12 cellular contexts compared by ENCODE assay signal in the genomic region with DNA sequence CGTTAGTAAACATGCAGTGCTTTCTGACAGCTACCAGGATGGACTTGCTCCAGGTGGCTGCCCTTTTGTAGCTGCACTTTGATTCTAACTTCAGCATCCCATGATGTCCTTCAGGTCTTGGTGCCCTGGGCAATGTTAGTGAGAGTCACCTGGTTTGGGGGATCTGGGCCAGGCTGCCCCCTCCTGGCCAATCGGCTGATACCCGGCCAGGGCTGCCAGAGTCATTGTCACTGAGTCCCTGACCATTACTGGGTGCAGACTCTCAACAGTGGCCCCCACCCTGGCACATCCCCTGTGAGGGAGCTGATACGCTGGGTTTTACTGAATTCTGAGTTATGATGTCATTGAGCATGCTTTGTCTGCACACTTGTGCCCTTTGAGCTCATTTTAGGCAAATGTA. TPM values are rescaled to one million over a fixed set of nuclear protein-coding genes. Genes with fewer than 3 reads are reported as not detected.
DNase-seq lines count a peak whose midpoint lies in the region; ATAC-seq, FAIRE-seq and TF ChIP-seq lines count a peak whose summit lies in the region.
"Not testable (repeated sequence)": the region's sequence is repeated elsewhere in the genome, so short reads cannot be mapped to it uniquely, and the experiment has no call there.
"Had no signal": no experiment of that assay in that cellular context is flagged by ENCODE, and none has a peak within 500 bp of the region (broad histone marks: within the 10 kb centered on the region; RNA-seq: fewer than 3 reads in every experiment).

No MANE protein-coding gene starts in this region.

- not testable (repeated sequence) for H3K36me3 ChIP-seq in HCT116 (ENCODE audit: control insufficient read depth in 1 of 2, insufficient read depth in 2 of 2, low read length in 2 of 2); GM12878 (ENCODE audit: control insufficient read depth in 2 of 2, insufficient read depth in 2 of 2, low read length in 1 of 2); endothelial cell of umbilical vein (ENCODE audit: control insufficient read depth in 2 of 2, extremely low read depth in 1 of 2, insufficient read depth in 2 of 2, low read length in 2 of 2)

- ATAC-seq in A549, result peak; percentile 51 to 63; a peak in 4 of 6 replicates
- peak; percentile 75 for ATAC-seq in HCT116
- ATAC-seq in activated CD8-positive, alpha-beta memory T cell treated with anti-CD3 and anti-CD28 coated beads, Interleukin-2, amount 10 ng/mL, durations not matched to agents 7 days and 5 days, result peak; percentile 60
- peak; percentile 79 for ATAC-seq in GM12878
- peak; percentile 63 for ATAC-seq in left lobe of liver
- ATAC-seq in memory B cell (ENCODE audit: low read depth), result peak; percentile 39
- ATAC-seq in stimulated activated effector memory CD8-positive, alpha-beta T cell treated with anti-CD3 and anti-CD28 coated beads, Interleukin-12 subunit alpha, Interleukin-12 subunit beta, amount 100 ng/mL, for 72 hours, result peak; percentile 58

- not testable (repeated sequence) for H4K20me1 ChIP-seq in HCT116 (ENCODE audit: insufficient read depth); GM12878 (ENCODE audit: control insufficient read depth, insufficient read depth); endothelial cell of umbilical vein (replicated peaks; ENCODE audit: control insufficient read depth, extremely low read depth, insufficient read depth, low read length)

- H3K4me1 ChIP-seq in A549; HCT116 (ENCODE audit: control insufficient read depth in 1 of 2, insufficient read depth in 2 of 2, low read length in 2 of 2); GM12878 (ENCODE audit: control insufficient read depth, insufficient read depth, low read length); endothelial cell of umbilical vein (ENCODE audit: control insufficient read depth, extremely low read depth, insufficient read depth, low read length): not testable (repeated sequence)

- dilution Hi-C loops in endothelial cell of umbilical vein (cut with MboI; ENCODE audit: extremely low pct_ligation_motif_present, low sequenced_read_pairs), result not testable (repeated sequence)

- in situ Hi-C loops in GM12878 (cut with MboI), result not testable (repeated sequence)

- not testable (repeated sequence) for H3K9me2 ChIP-seq in HCT116 (ENCODE audit: insufficient read depth)

- POLR2A ChIA-PET in A549 (lab: Yijun Ruan, JAX); HCT116 (lab: Charles Lee); GM12878 (lab: Charles Lee); endothelial cell of umbilical vein (lab: Charles Lee): not testable (repeated sequence)

- CTCF ChIA-PET in A549 (lab: Yijun Ruan, JAX); HCT116 (lab: Charles Lee); activated CD8-positive, alpha-beta memory T cell treated with anti-CD3 and anti-CD28 coated beads, Interleukin-2, amount 10 ng/mL, durations not matched to agents 7 days and 5 days (lab: Charles Lee); GM12878 (lab: Yijun Ruan, JAX); endothelial cell of umbilical vein (lab: Charles Lee): not testable (repeated sequence)

- RAD21 ChIA-PET in HCT116 (lab: Charles Lee; ENCODE audit: low non-redundant PET in 1 of 2, low total read pairs in 2 of 2, uncharacterized antibody in 2 of 2, unreplicated experiment in 2 of 2); GM12878 (lab: Charles Lee; ENCODE audit: unreplicated experiment): not testable (repeated sequence)

- TF ChIP-seq CTCF in A549 (IDR thresholded peaks at IDR 0.05); HCT116 (IDR thresholded peaks at IDR 0.05 in 2 of 3, conservative IDR thresholded peaks at IDR 0.05 in 1 of 3; ENCODE audit: borderline replicate concordance in 1 of 3, insufficient read depth in 1 of 3, low read depth in 2 of 3, low read length in 2 of 3); GM12878 (IDR thresholded peaks at IDR 0.05 in 2 of 3, conservative IDR thresholded peaks at IDR 0.05 in 1 of 3; ENCODE audit: control insufficient read depth in 2 of 3, extremely low read depth in 1 of 3, insufficient read depth in 1 of 3, low read depth in 3 of 3, low read length in 3 of 3); endothelial cell of umbilical vein (IDR thresholded peaks at IDR 0.05; ENCODE audit: extremely low read depth in 1 of 2, insufficient read depth in 1 of 2, low read depth in 1 of 2, low read length in 2 of 2): not testable (repeated sequence)

- intact Hi-C loops in HCT116 (cut with micrococcal nuclease); GM12878 (cut with micrococcal nuclease; ENCODE audit: unreplicated experiment); endothelial cell of umbilical vein (cut with micrococcal nuclease): not testable (repeated sequence)

- H3K4me1 Mint-ChIP-seq in activated CD8-positive, alpha-beta memory T cell treated with anti-CD3 and anti-CD28 coated beads, Interleukin-2, amount 10 ng/mL, durations not matched to agents 7 days and 5 days; memory B cell; stimulated activated effector memory CD8-positive, alpha-beta T cell treated with anti-CD3 and anti-CD28 coated beads, Interleukin-12 subunit alpha, Interleukin-12 subunit beta, amount 100 ng/mL, for 72 hours: not testable (repeated sequence)

- H3K9ac ChIP-seq in HCT116 (ENCODE audit: low read length); GM12878 (ENCODE audit: control insufficient read depth, insufficient read depth, low read length); endothelial cell of umbilical vein (replicated peaks; ENCODE audit: extremely low read depth, insufficient read depth, low read length): not testable (repeated sequence)

- not testable (repeated sequence) for H3K4me2 ChIP-seq in A549; HCT116 (ENCODE audit: low read length); GM12878 (ENCODE audit: control insufficient read depth, insufficient read depth); endothelial cell of umbilical vein (ENCODE audit: insufficient read depth, low read length)

- H3K27ac Mint-ChIP-seq in activated CD8-positive, alpha-beta memory T cell treated with anti-CD3 and anti-CD28 coated beads, Interleukin-2, amount 10 ng/mL, durations not matched to agents 7 days and 5 days; memory B cell; stimulated activated effector memory CD8-positive, alpha-beta T cell treated with anti-CD3 and anti-CD28 coated beads, Interleukin-12 subunit alpha, Interleukin-12 subunit beta, amount 100 ng/mL, for 72 hours: not testable (repeated sequence)

- not testable (repeated sequence) for BruUV-seq in HCT116 (replicated peaks; lab: Mats Ljungman, UMichigan); endothelial cell of umbilical vein (replicated peaks; lab: Mats Ljungman, UMichigan)
- BruUV-seq in GM12878 (replicated peaks; lab: Mats Ljungman, UMichigan), result TSS peak; percentile 36

- not testable (repeated sequence) for DNase-seq in A549 (ENCODE audit: low read depth in 1 of 2, low spot score in 1 of 2); HCT116 (ENCODE audit: low read depth, low spot score); activated CD8-positive, alpha-beta memory T cell treated with anti-CD3 and anti-CD28 coated beads, Interleukin-2, amount 10 ng/mL, durations not matched to agents 7 days and 5 days; GM12878 (ENCODE audit: low read depth, low spot score); endothelial cell of umbilical vein (ENCODE audit: low read depth, low spot score); left lobe of liver (ENCODE audit: low spot score); memory B cell (ENCODE audit: low spot score in 2 of 2); stimulated activated effector memory CD8-positive, alpha-beta T cell treated with anti-CD3 and anti-CD28 coated beads, Interleukin-12 subunit alpha, Interleukin-12 subunit beta, amount 100 ng/mL, for 72 hours (ENCODE audit: low spot score in 2 of 2)

- H3K79me2 ChIP-seq in HCT116 (ENCODE audit: insufficient read depth, low read length); GM12878 (ENCODE audit: control insufficient read depth, insufficient read depth, low read length); endothelial cell of umbilical vein (ENCODE audit: control insufficient read depth, insufficient read depth, low read length): not testable (repeated sequence)

- not testable (repeated sequence) for TF ChIP-seq RAD21 in A549 (conservative IDR thresholded peaks at IDR 0.05 in 1 of 2, IDR thresholded peaks at IDR 0.05 in 1 of 2); HCT116 (IDR thresholded peaks at IDR 0.05; ENCODE audit: low read depth); GM12878 (IDR thresholded peaks at IDR 0.05; ENCODE audit: insufficient read depth, low read depth, low read length)

- H3K36me3 Mint-ChIP-seq in activated CD8-positive, alpha-beta memory T cell treated with anti-CD3 and anti-CD28 coated beads, Interleukin-2, amount 10 ng/mL, durations not matched to agents 7 days and 5 days; memory B cell: not testable (repeated sequence)
- peaks cover 27% of the 10 kb centered on the region for H3K36me3 Mint-ChIP-seq in stimulated activated effector memory CD8-positive, alpha-beta T cell treated with anti-CD3 and anti-CD28 coated beads, Interleukin-12 subunit alpha, Interleukin-12 subunit beta, amount 100 ng/mL, for 72 hours

- H3K27me3 ChIP-seq in HCT116 (ENCODE audit: insufficient read depth, low read length); GM12878 (replicated peaks in 1 of 2; ENCODE audit: control insufficient read depth in 2 of 2, insufficient read depth in 2 of 2, low read length in 1 of 2); endothelial cell of umbilical vein (ENCODE audit: control insufficient read depth in 2 of 2, insufficient read depth in 2 of 2, low read length in 2 of 2): not testable (repeated sequence)

- not testable (repeated sequence) for H3K4me3 Mint-ChIP-seq in activated CD8-positive, alpha-beta memory T cell treated with anti-CD3 and anti-CD28 coated beads, Interleukin-2, amount 10 ng/mL, durations not matched to agents 7 days and 5 days; memory B cell; stimulated activated effector memory CD8-positive, alpha-beta T cell treated with anti-CD3 and anti-CD28 coated beads, Interleukin-12 subunit alpha, Interleukin-12 subunit beta, amount 100 ng/mL, for 72 hours

- not testable (repeated sequence) for H3K4me3 ChIP-seq in A549; HCT116 (replicated peaks in 1 of 2; ENCODE audit: low read depth in 1 of 2, low read length in 2 of 2); GM12878; endothelial cell of umbilical vein (replicated peaks in 1 of 3; ENCODE audit: insufficient read depth in 1 of 3, low read depth in 1 of 3, low read length in 3 of 3)

- H3K9me3 ChIP-seq in A549; HCT116 (ENCODE audit: control insufficient read depth in 1 of 2, insufficient read depth in 1 of 2, low read depth in 1 of 2, low read length in 2 of 2); GM12878 (replicated peaks; ENCODE audit: control insufficient read depth, insufficient read depth, low read length); endothelial cell of umbilical vein (replicated peaks; ENCODE audit: control insufficient read depth, insufficient read depth, low read length): not testable (repeated sequence)

- no CpG with 5 or more reads among the region's 4 CpGs for WGBS in A549 (ENCODE audit: missing lambda C conversion rate)
- no CpG with 5 or more reads among the region's 4 CpGs for WGBS in GM12878 (ENCODE audit: insufficient coverage, insufficient replicate concordance, low lambda C conversion rate, missing lambda C conversion rate)

- not testable (repeated sequence) for H3K27me3 Mint-ChIP-seq in activated CD8-positive, alpha-beta memory T cell treated with anti-CD3 and anti-CD28 coated beads, Interleukin-2, amount 10 ng/mL, durations not matched to agents 7 days and 5 days; memory B cell

- H3K9me1 ChIP-seq in endothelial cell of umbilical vein (replicated peaks; ENCODE audit: control insufficient read depth, extremely low read depth, insufficient read depth, low read length), result not testable (repeated sequence)

- SMC1A ChIA-PET in GM12878 (lab: Charles Lee; ENCODE audit: uncharacterized antibody, unreplicated experiment), result not testable (repeated sequence)

- TF ChIP-seq POLR2A in A549 (IDR thresholded peaks at IDR 0.05; ENCODE audit: low read length); HCT116 (IDR thresholded peaks at IDR 0.05; ENCODE audit: borderline replicate concordance, extremely low read depth, insufficient read depth, insufficient read length); GM12878 (IDR thresholded peaks at IDR 0.05; ENCODE audit: low read depth, low read length); endothelial cell of umbilical vein (IDR thresholded peaks at IDR 0.05; ENCODE audit: low read depth, low read length): not testable (repeated sequence)

- H3K9me3 Mint-ChIP-seq in activated CD8-positive, alpha-beta memory T cell treated with anti-CD3 and anti-CD28 coated beads, Interleukin-2, amount 10 ng/mL, durations not matched to agents 7 days and 5 days (ENCODE audit: low read depth); memory B cell; stimulated activated effector memory CD8-positive, alpha-beta T cell treated with anti-CD3 and anti-CD28 coated beads, Interleukin-12 subunit alpha, Interleukin-12 subunit beta, amount 100 ng/mL, for 72 hours: not testable (repeated sequence)

- not testable (repeated sequence) for TF ChIP-seq EP300 in A549 (IDR thresholded peaks at IDR 0.05); GM12878 (IDR thresholded peaks at IDR 0.05; ENCODE audit: borderline replicate concordance in 1 of 2, control insufficient read depth in 1 of 2, low read depth in 2 of 2, low read length in 2 of 2)

- H2AFZ ChIP-seq in HCT116 (ENCODE audit: low read depth, low read length, poor library complexity, severe bottlenecking); GM12878 (ENCODE audit: control insufficient read depth, low read depth, low read length); endothelial cell of umbilical vein (ENCODE audit: low read depth, low read length): not testable (repeated sequence)

- not testable (repeated sequence) for FAIRE-seq in A549 (lab: Jason Lieb, UNC); GM12878 (lab: Jason Lieb, UNC)
- peak; percentile 24 for FAIRE-seq in endothelial cell of umbilical vein (lab: Jason Lieb, UNC)

- H3K27ac ChIP-seq in A549; HCT116 (ENCODE audit: low read depth, low read length); GM12878 (ENCODE audit: control insufficient read depth, insufficient read depth); endothelial cell of umbilical vein (ENCODE audit: insufficient read depth, low read depth, low read length): not testable (repeated sequence)

RNA-seq across cellular contexts. Expression of gene NUTM2G, which starts 13.5 kb away (rescaled TPM):
- polyA plus RNA-seq in A549 (2011; rRNA removed) (not detected in 2 replicates), A549 (2017; fragmentation: RNase III; extraction: RNeasy Plus Mini Kit Qiagen cat#74134 plus additional on column Dnase treatment) (not detected in 3 replicates), GM12878 (2011; rRNA removed) (not detected in 2 replicates), GM12878 (2014; fragmentation: Illumina TruSeq; extraction: Trizol) (not detected in 2 replicates), GM12878 (2014; fragmentation: Nextera tagmentation; extraction: Ambion mirVana) (under 1 TPM in 1 of 2 experiments, not detected in 1; 0.03 TPM), GM12878 (2014; rRNA removed) (0.05 TPM in 1 of 2 replicates, not detected in the other), GM12878 (2016; fragmentation: Nextera tagmentation; extraction: Ambion mirVana) (under 1 TPM; 0.12 to 0.39 TPM), endothelial cell of umbilical vein (not detected in 2 replicates)
- not detected in 2 replicates for polyA plus RNA-seq in A549 (2012; cell fraction: cytosol; rRNA removed)
- not detected in 2 replicates for polyA plus RNA-seq in A549 (2012; cell fraction: nucleus; rRNA removed)
- polyA minus RNA-seq in A549 (2011; rRNA and poly(A)+ RNA removed), result not detected in 2 replicates
- total RNA-seq in HCT116 (2021; ENCODE audit: unreplicated experiment) (not detected), GM12878 (2014; rRNA removed) (not detected in 2 replicates), GM12878 (2014; rRNA removed; fragmentation: Illumina TruSeq; extraction: Trizol) (not detected in 2 replicates), GM12878 (2021) (not detected in 2 replicates), endothelial cell of umbilical vein (not detected in 2 replicates), left lobe of liver (not detected)
- polyA plus RNA-seq in HCT116 (2012), result 0.27 and 0.42 TPM in 2 replicates
- total RNA-seq in activated CD8-positive, alpha-beta memory T cell treated with anti-CD3 and anti-CD28 coated beads, Interleukin-2, amount 10 ng/mL, durations not matched to agents 7 days and 5 days, result not detected
- total RNA-seq in GM12878 (2013; cell fraction: nucleolus; rRNA removed), result not detected in 2 replicates
- polyA plus RNA-seq in GM12878 (2011; ENCODE audit: low read depth), result 0.22 TPM
- not detected in 2 replicates for polyA plus RNA-seq in GM12878 (2011; cell fraction: cytosol; rRNA removed)
- polyA plus RNA-seq in GM12878 (2011; cell fraction: nucleus; rRNA removed), result not detected in 2 replicates
- 0.27 and 0.74 TPM in 2 replicates for polyA plus RNA-seq in GM12878 (2012)
- polyA minus RNA-seq in GM12878 (2011; rRNA and poly(A)+ RNA removed), result not detected in 2 replicates
- polyA minus RNA-seq in GM12878 (2011; cell fraction: cytosol; rRNA and poly(A)+ RNA removed), result not detected in 2 replicates
- not detected in 2 replicates for polyA minus RNA-seq in GM12878 (2011; cell fraction: nucleus; rRNA and poly(A)+ RNA removed)
- polyA plus RNA-seq in endothelial cell of umbilical vein (2011; cell fraction: cytosol; rRNA removed), result not detected in 2 replicates
- not detected in 2 replicates for polyA plus RNA-seq in endothelial cell of umbilical vein (2011; cell fraction: nucleus; rRNA removed)
- polyA plus RNA-seq in endothelial cell of umbilical vein (2012), result 0.38 and 0.50 TPM in 2 replicates
- polyA minus RNA-seq in endothelial cell of umbilical vein, result not detected in 2 replicates
- not detected for polyA minus RNA-seq in endothelial cell of umbilical vein (2011; cell fraction: cytosol; rRNA and poly(A)+ RNA removed)
- polyA minus RNA-seq in endothelial cell of umbilical vein (2011; cell fraction: nucleus; rRNA and poly(A)+ RNA removed), result not detected in 2 replicates
- total RNA-seq: Calu3; CD4-positive, CD25-positive, alpha-beta regulatory T cell; GM23248; HT-29 had no signal
- polyA plus RNA-seq: GM23248 had no signal
